Comparison of ENCODE assay signal across 17 cellular contexts in genomic region chr11:108983621-108984020, GRCh38.
"Had no signal": no experiment of that assay in that cellular context is flagged by ENCODE, and none has a peak within 500 bp of the region (broad histone marks: within the 10 kb centered on the region; RNA-seq: fewer than 3 reads in every experiment).

No MANE protein-coding gene starts in this region.

- H3K4me3 ChIP-seq: adrenal gland, heart right ventricle, left lung, mucosa of descending colon had no signal

- FAIRE-seq: endothelial cell of umbilical vein had no signal

- ATAC-seq: heart right ventricle; left lung; mucosa of descending colon; naive thymus-derived CD4-positive, alpha-beta T cell; stimulated activated effector memory CD8-positive, alpha-beta T cell treated with anti-CD3 and anti-CD28 coated beads, Interleukin-12 subunit alpha, Interleukin-12 subunit beta, amount 100 ng/mL, for 72 hours; WTC11 had no signal

- DNase-seq: activated CD4-positive, alpha-beta memory T cell treated with anti-CD3 and anti-CD28 coated beads, Interleukin-2, amount 10 ng/mL, durations not matched to agents 7 days and 5 days; activated CD4-positive, alpha-beta T cell treated with anti-CD3 and anti-CD28 coated beads for 4 hours; activated effector memory CD4-positive, alpha-beta T cell treated with Interleukin-2 at 50 U/mL for 16 hours; activated T-cell treated with anti-CD3 and anti-CD28 coated beads, Interleukin-2, amount 50 U/mL, for 24 hours; adrenal gland; cortex of kidney; effector CD8-positive, alpha-beta T cell; foreskin melanocyte; heart right ventricle; left lung; mammary epithelial cell; mucosa of descending colon; naive thymus-derived CD4-positive, alpha-beta T cell had no signal

- H3K36me3 ChIP-seq: adrenal gland, heart right ventricle, left lung had no signal

- H3K27ac ChIP-seq: adrenal gland, heart right ventricle, left lung, parathyroid adenoma had no signal

- H3K27me3 ChIP-seq: adrenal gland, heart right ventricle, left lung had no signal
